23 cellular contexts compared by ENCODE assay signal in genomic region chr9:98687911-98688310, GRCh38. TPM values are rescaled to one million over a fixed set of nuclear protein-coding genes. Genes with fewer than 3 reads are reported as not detected.
DNase-seq lines count a peak whose midpoint lies in the region; ATAC-seq, FAIRE-seq and TF ChIP-seq lines count a peak whose summit lies in the region.
"Had no signal": no experiment of that assay in that cellular context is flagged by ENCODE, and none has a peak within 500 bp of the region (broad histone marks: within the 10 kb centered on the region; RNA-seq: fewer than 3 reads in every experiment).

No MANE protein-coding gene starts in this region.

- no peak for DNase-seq in activated naive CD8-positive, alpha-beta T cell treated with anti-CD3 and anti-CD28 coated beads, Interleukin-2, amount 50 U/mL, for 24 hours
- DNase-seq in activated naive CD8-positive, alpha-beta T cell treated with anti-CD3 and anti-CD28 coated beads for 36 hours: no peak
- DNase-seq in H1 (ENCODE audit: low read depth in 1 of 2, low spot score in 2 of 2) (no peak), kidney epithelial cell (ENCODE audit: low read depth) (peak; percentile 9), type B pancreatic cell (ENCODE audit: extremely low spot score, unreplicated experiment) (no peak), WERI-Rb-1 (no peak), NCI-H1105 (lab: John Stamatoyannopoulos, UW) (no peak)
- DNase-seq: 8988T, DMS79 treated with DMSO at 0.1 percent for 48 hours, Karpas-422, MV-4-11, NCI-H1694, NCI-H2081 treated with DMSO at 0.1 percent for 48 hours, NCI-H2171 treated with DMSO at 0.1 percent for 48 hours, NCI-H524 treated with DMSO at 0.1 percent for 48 hours, OCI-M1 had no signal

- H3K4ac ChIP-seq in H1 (replicated peaks; ENCODE audit: insufficient read length, low read depth, low read length): no peak overlapping the region

- no peak overlapping the region for H3K56ac ChIP-seq in H1 (replicated peaks; ENCODE audit: insufficient read length, low read depth, low read length)

- H2BK20ac ChIP-seq in H1 (ENCODE audit: low read length): no peak overlapping the region

- no peaks in the 10 kb centered on the region for H4K20me1 ChIP-seq in H1 (replicated peaks in 1 of 2; ENCODE audit: control insufficient read depth in 1 of 2, insufficient read depth in 2 of 2, low read length in 2 of 2)

- H2BK5ac ChIP-seq in H1 (ENCODE audit: low read depth, low read length): no peak overlapping the region

- peak; percentile 46 for ATAC-seq in activated naive CD8-positive, alpha-beta T cell treated with anti-CD3 and anti-CD28 coated beads, Interleukin-2, amount 50 U/mL, for 24 hours
- no peak for ATAC-seq in HG03108 (IDR thresholded peaks at IDR 0.05; ENCODE audit: unreplicated experiment)
- ATAC-seq: GM23338, HCT116, Right ventricle myocardium inferior had no signal

- no peak overlapping the region for H4K8ac ChIP-seq in H1 (ENCODE audit: extremely low read depth, insufficient read depth, low read length)

- H2BK120ac ChIP-seq in H1 (replicated peaks; ENCODE audit: low read depth, low read length): no peak overlapping the region

- H3K27me3 ChIP-seq in H1 (replicated peaks in 1 of 4; ENCODE audit: control insufficient read depth in 3 of 4, extremely low read depth in 1 of 4, insufficient read depth in 3 of 4, low read length in 3 of 4): no peaks in the 10 kb centered on the region
- peaks cover 4% of the 10 kb centered on the region for H3K27me3 ChIP-seq in kidney epithelial cell (ENCODE audit: control insufficient read depth, insufficient read depth, low read length)
- no peaks in the 10 kb centered on the region for H3K27me3 ChIP-seq in WERI-Rb-1 (ENCODE audit: insufficient read depth, low read depth, severe bottlenecking)

- H3K18ac ChIP-seq in H1 (ENCODE audit: extremely low read depth, low read length): no peak overlapping the region

- no peaks in the 10 kb centered on the region; a peak in 1 of 7 replicates for H3K4me1 ChIP-seq in H1 (replicated peaks in 1 of 4; ENCODE audit: control insufficient read depth in 3 of 4, insufficient read depth in 4 of 4, low read length in 3 of 4)

- H3K36me3 Mint-ChIP-seq in activated naive CD8-positive, alpha-beta T cell treated with anti-CD3 and anti-CD28 coated beads, Interleukin-2, amount 50 U/mL, for 24 hours (ENCODE audit: low read depth): no peaks in the 10 kb centered on the region
- H3K36me3 Mint-ChIP-seq in activated naive CD8-positive, alpha-beta T cell treated with anti-CD3 and anti-CD28 coated beads for 36 hours: no peaks in the 10 kb centered on the region
- no peaks in the 10 kb centered on the region for H3K36me3 Mint-ChIP-seq in type B pancreatic cell
- H3K36me3 Mint-ChIP-seq: CD14-positive monocyte had no signal

- H3K23me2 ChIP-seq in H1 (ENCODE audit: low read depth, low read length): no peaks in the 10 kb centered on the region

- no peak overlapping the region for H3K14ac ChIP-seq in H1 (ENCODE audit: insufficient read length)

- H3K4me1 Mint-ChIP-seq in activated naive CD8-positive, alpha-beta T cell treated with anti-CD3 and anti-CD28 coated beads, Interleukin-2, amount 50 U/mL, for 24 hours: no peaks in the 10 kb centered on the region
- no peaks in the 10 kb centered on the region for H3K4me1 Mint-ChIP-seq in activated naive CD8-positive, alpha-beta T cell treated with anti-CD3 and anti-CD28 coated beads for 36 hours
- peaks cover 8% of the 10 kb centered on the region for H3K4me1 Mint-ChIP-seq in type B pancreatic cell (ENCODE audit: unreplicated experiment)
- H3K4me1 Mint-ChIP-seq: CD14-positive monocyte had no signal

- no peak for TF ChIP-seq EP300 in H1 (IDR thresholded peaks at IDR 0.05; ENCODE audit: borderline replicate concordance in 1 of 2, low read depth in 2 of 2, low read length in 2 of 2)

- no peak overlapping the region for H3K4me3 Mint-ChIP-seq in activated naive CD8-positive, alpha-beta T cell treated with anti-CD3 and anti-CD28 coated beads, Interleukin-2, amount 50 U/mL, for 24 hours
- no peak overlapping the region for H3K4me3 Mint-ChIP-seq in activated naive CD8-positive, alpha-beta T cell treated with anti-CD3 and anti-CD28 coated beads for 36 hours
- H3K4me3 Mint-ChIP-seq in type B pancreatic cell: peak overlapping the region; percentile 22
- H3K4me3 Mint-ChIP-seq: CD14-positive monocyte, GM23338 had no signal

- H4K91ac ChIP-seq in H1 (replicated peaks; ENCODE audit: insufficient read length, low read length): no peak overlapping the region

- H2BK12ac ChIP-seq in H1 (ENCODE audit: low read depth, low read length): 0 out of 2 replicates have a peak overlapping the region, but pooled peaks have one; percentile 33

- no peak overlapping the region for H3K27ac ChIP-seq in H1 (ENCODE audit: low read depth, low read length)
- no peak overlapping the region for H3K27ac ChIP-seq in WERI-Rb-1

- no peak overlapping the region for H4K5ac ChIP-seq in H1 (ENCODE audit: insufficient read length, low read depth, low read length)

- H3K27me3 Mint-ChIP-seq in activated naive CD8-positive, alpha-beta T cell treated with anti-CD3 and anti-CD28 coated beads, Interleukin-2, amount 50 U/mL, for 24 hours: no peaks in the 10 kb centered on the region
- no peaks in the 10 kb centered on the region for H3K27me3 Mint-ChIP-seq in activated naive CD8-positive, alpha-beta T cell treated with anti-CD3 and anti-CD28 coated beads for 36 hours
- no peaks in the 10 kb centered on the region for H3K27me3 Mint-ChIP-seq in type B pancreatic cell

- no peaks in the 10 kb centered on the region for H3K79me1 ChIP-seq in H1 (ENCODE audit: low read depth, low read length)

- H2AFZ ChIP-seq in H1 (ENCODE audit: low read length): no peak overlapping the region
- H2AFZ ChIP-seq: GM23338 had no signal

- H2BK15ac ChIP-seq in H1 (ENCODE audit: low read length): no peak overlapping the region

- no peak for TF ChIP-seq POLR2A in H1 (IDR thresholded peaks at IDR 0.05; ENCODE audit: control extremely low read depth in 1 of 2, low read depth in 2 of 2, low read length in 2 of 2)

- H3K4me3 ChIP-seq in H1 (ENCODE audit: extremely low read depth in 1 of 4, insufficient read depth in 2 of 4, low read depth in 3 of 4, low read length in 4 of 4) (no peak overlapping the region), kidney epithelial cell (ENCODE audit: low read depth, low read length) (no peak overlapping the region), WERI-Rb-1 (ENCODE audit: low read depth, low read length) (no peak overlapping the region)
- H3K4me3 ChIP-seq: GM23338 had no signal

- H3K9me3 Mint-ChIP-seq in activated naive CD8-positive, alpha-beta T cell treated with anti-CD3 and anti-CD28 coated beads, Interleukin-2, amount 50 U/mL, for 24 hours: no peaks in the 10 kb centered on the region
- H3K9me3 Mint-ChIP-seq in activated naive CD8-positive, alpha-beta T cell treated with anti-CD3 and anti-CD28 coated beads for 36 hours: no peaks in the 10 kb centered on the region
- no peaks in the 10 kb centered on the region for H3K9me3 Mint-ChIP-seq in type B pancreatic cell
- H3K9me3 Mint-ChIP-seq: GM23338 had no signal

- H2AK5ac ChIP-seq in H1 (ENCODE audit: low read depth, low read length): no peak overlapping the region

- H3K4me2 ChIP-seq in H1 (ENCODE audit: insufficient read depth in 1 of 2, low read depth in 2 of 2, low read length in 2 of 2): no peak overlapping the region
- H3K4me2 ChIP-seq: GM23338 had no signal

- TF ChIP-seq CTCF in H1 (IDR thresholded peaks at IDR 0.05; ENCODE audit: control extremely low read depth in 1 of 3, insufficient read depth in 1 of 3, low read depth in 1 of 3, low read length in 3 of 3) (no peak), kidney epithelial cell (IDR thresholded peaks at IDR 0.05; ENCODE audit: insufficient read depth, low read length, poor library complexity, severe bottlenecking) (no peak), type B pancreatic cell (conservative IDR thresholded peaks at IDR 0.05) (no peak), WERI-Rb-1 (IDR thresholded peaks at IDR 0.05; ENCODE audit: low read depth, low read length) (no peak)

- no peak for TF ChIP-seq RAD21 in H1 (IDR thresholded peaks at IDR 0.05 in 1 of 2, conservative IDR thresholded peaks at IDR 0.05 in 1 of 2; ENCODE audit: low read depth in 2 of 2, low read length in 2 of 2)

- POLR2A ChIA-PET in H1 (lab: Charles Lee; ENCODE audit: partially characterized antibody): no interaction called here

- H3K79me2 ChIP-seq in H1 (ENCODE audit: control insufficient read depth in 1 of 2, insufficient read depth in 2 of 2, low read length in 2 of 2): no peaks in the 10 kb centered on the region

- H3K9me3 ChIP-seq in H1 (ENCODE audit: insufficient read depth in 2 of 2, low read depth in 1 of 2, low read length in 1 of 2) (no peaks in the 10 kb centered on the region), WERI-Rb-1 (ENCODE audit: severe bottlenecking) (no peaks in the 10 kb centered on the region)

- no peak overlapping the region for H3K9ac ChIP-seq in H1 (replicated peaks in 1 of 4; ENCODE audit: extremely low read depth in 1 of 4, low read depth in 3 of 4, low read length in 3 of 4)

- FAIRE-seq in H1 (lab: Jason Lieb, UNC): no peak
- FAIRE-seq: GM12891 had no signal

- WGBS in H1 (ENCODE audit: extremely low coverage in 1 of 2, insufficient coverage in 1 of 2, insufficient read length in 1 of 2, insufficient replicate concordance in 2 of 2, low coverage in 1 of 2, low lambda C conversion rate in 2 of 2, missing lambda C conversion rate in 1 of 2), 2 experiments: 94% methylated on average over 1 of the region's 1 CpG; no CpG with 5 or more reads in 1 of the 2 experiments

- H3K36me3 ChIP-seq in H1 (ENCODE audit: control insufficient read depth in 2 of 4, insufficient read depth in 4 of 4, low read length in 3 of 4) (no peaks in the 10 kb centered on the region), kidney epithelial cell (ENCODE audit: control insufficient read depth, insufficient read depth, low read length) (no peaks in the 10 kb centered on the region), WERI-Rb-1 (no peaks in the 10 kb centered on the region; the same call in 1 of the 2 replicates)

- H3K27ac Mint-ChIP-seq in activated naive CD8-positive, alpha-beta T cell treated with anti-CD3 and anti-CD28 coated beads, Interleukin-2, amount 50 U/mL, for 24 hours: no peak overlapping the region
- H3K27ac Mint-ChIP-seq in activated naive CD8-positive, alpha-beta T cell treated with anti-CD3 and anti-CD28 coated beads for 36 hours: no peak overlapping the region
- no peak overlapping the region for H3K27ac Mint-ChIP-seq in type B pancreatic cell
- H3K27ac Mint-ChIP-seq: CD14-positive monocyte, GM23338 had no signal

- no peak overlapping the region for H3K23ac ChIP-seq in H1 (ENCODE audit: insufficient read length)

- CTCF ChIA-PET in H1 (lab: Charles Lee; ENCODE audit: partially characterized antibody): interaction anchor here (1.4 kb wide), 1 partner anchor 9 kb away, joined by 3 read pairs; no protein-coding TSS in a partner anchor

RNA-seq across cellular contexts. Expression of gene GABBR2, which starts 20.8 kb away (rescaled TPM):
- not detected for total RNA-seq in activated naive CD8-positive, alpha-beta T cell treated with anti-CD3 and anti-CD28 coated beads for 36 hours
- 1.2 and 1.5 TPM in 2 replicates for total RNA-seq in H1 (2021; fragmentation: NEBNext Ultra II Directional; extraction: Animal tissue kit (Norgen Biotek cat#: 25700))
- 0.50 and 0.52 TPM in 2 replicates for polyA plus RNA-seq in H1 (2011; rRNA removed)
- polyA plus RNA-seq in H1 (2011; cell fraction: cytosol; rRNA removed): 0.37 TPM
- 2.0 TPM for polyA plus RNA-seq in H1 (2011; cell fraction: nucleus; rRNA removed)
- polyA plus RNA-seq in H1 (2012, experiment 1 of 2): 0.62 to 1.3 TPM (median 1.3 TPM) in 4 replicates
- 0.37 TPM for polyA plus RNA-seq in H1 (2012, experiment 2 of 2)
- 1.6 TPM for polyA plus RNA-seq in H1 (2013, experiment 1 of 2)
- 1.8 TPM for polyA plus RNA-seq in H1 (2013, experiment 2 of 2)
- 1.7 and 3.6 TPM in 2 replicates for polyA minus RNA-seq in H1 (2011; rRNA and poly(A)+ RNA removed)
- polyA minus RNA-seq in H1 (2011; cell fraction: cytosol; rRNA and poly(A)+ RNA removed): 1.5 TPM
- 0.90 TPM for polyA minus RNA-seq in H1 (2011; cell fraction: nucleus; rRNA and poly(A)+ RNA removed)
- total RNA-seq in kidney epithelial cell: 9.7 and 10.8 TPM in 2 replicates
- 6.3 and 6.4 TPM in 2 replicates for total RNA-seq in type B pancreatic cell (ENCODE audit: low replicate concordance)
- total RNA-seq: M059J had no signal
- polyA plus RNA-seq: CD14-positive monocyte had no signal
